16 cellular contexts compared by ENCODE assay signal in the genomic region with DNA sequence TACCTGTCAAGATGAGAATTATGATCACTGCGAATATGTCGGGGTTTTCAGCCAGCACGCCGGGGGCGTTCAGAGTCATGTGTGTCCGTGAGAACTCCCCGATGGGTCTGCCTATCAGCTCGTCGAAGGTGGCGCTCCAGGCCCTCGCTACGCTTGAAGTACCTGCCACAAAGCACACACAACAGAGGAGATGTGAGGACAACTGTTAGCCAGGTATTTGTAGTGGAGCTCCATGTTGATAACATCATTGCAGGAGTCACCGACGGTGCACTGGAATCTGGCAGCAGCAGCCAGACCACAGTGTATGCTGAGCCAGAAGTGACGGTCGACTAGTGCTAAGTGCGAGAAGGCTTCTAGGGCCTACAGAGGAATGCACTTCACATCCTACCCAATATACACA.
DNase-seq lines count a peak whose midpoint lies in the region; FAIRE-seq and TF ChIP-seq lines count a peak whose summit lies in the region.
"Had no signal": no experiment of that assay in that cellular context is flagged by ENCODE, and none has a peak within 500 bp of the region (broad histone marks: within the 10 kb centered on the region; RNA-seq: fewer than 3 reads in every experiment).

No MANE protein-coding gene starts in this region.

- no peaks in the 10 kb centered on the region for H3K9me3 ChIP-seq in astrocyte (ENCODE audit: insufficient read depth, low read depth, low read length)
- peaks cover 2% of the 10 kb centered on the region for H3K9me3 ChIP-seq in trophoblast cell (ENCODE audit: insufficient read depth, low read depth, low read length)
- H3K9me3 ChIP-seq: BLaER1 had no signal

- H3K4me2 ChIP-seq in astrocyte (ENCODE audit: low read length) (no peak overlapping the region), trophoblast cell (ENCODE audit: low read length) (no peak overlapping the region)
- H3K4me2 ChIP-seq: BLaER1, KMS-11 had no signal

- no peaks in the 10 kb centered on the region for H3K27me3 Mint-ChIP-seq in astrocyte (ENCODE audit: low read depth, unreplicated experiment)

- H3K27me3 ChIP-seq in astrocyte (ENCODE audit: insufficient read depth, low read length) (no peaks in the 10 kb centered on the region), trophoblast cell (ENCODE audit: insufficient read depth, low read length) (no peaks in the 10 kb centered on the region)
- H3K27me3 ChIP-seq: BLaER1 had no signal

- FAIRE-seq in astrocyte (lab: Jason Lieb, UNC), result no peak

- H2BK5ac ChIP-seq in trophoblast cell (ENCODE audit: low read depth, low read length, poor library complexity), result peak overlapping the region; percentile 41

- no peak overlapping the region for H3K14ac ChIP-seq in trophoblast cell (ENCODE audit: low read length)

- H2AK5ac ChIP-seq in trophoblast cell (ENCODE audit: low read length), result no peak overlapping the region

- H3K18ac ChIP-seq in trophoblast cell (ENCODE audit: low read length), result no peak overlapping the region

- no peak overlapping the region for H4K12ac ChIP-seq in trophoblast cell (ENCODE audit: low read depth, low read length)

- H3K27ac ChIP-seq in astrocyte (ENCODE audit: low read depth, low read length) (peak overlapping the region; percentile 13), trophoblast cell (ENCODE audit: low read depth, low read length) (peak overlapping the region; percentile 68)
- H3K27ac ChIP-seq: BLaER1, KMS-11 had no signal

- H3K23ac ChIP-seq in trophoblast cell (ENCODE audit: low read length), result no peak overlapping the region

- H3K4ac ChIP-seq in trophoblast cell (ENCODE audit: low read depth, low read length), result no peak overlapping the region

- H2AFZ ChIP-seq in astrocyte (ENCODE audit: low read depth, low read length), result no peak overlapping the region
- no peak overlapping the region for H2AFZ ChIP-seq in trophoblast cell (ENCODE audit: insufficient read depth, low read length, poor library complexity)

- peaks cover 48% of the 10 kb centered on the region for H3K36me3 Mint-ChIP-seq in astrocyte (ENCODE audit: low read depth, unreplicated experiment)

- no peak overlapping the region for H2BK12ac ChIP-seq in trophoblast cell (ENCODE audit: low read length)

- H3K79me2 ChIP-seq in astrocyte (ENCODE audit: insufficient read depth, low read length) (peaks cover 60% of the 10 kb centered on the region), trophoblast cell (ENCODE audit: control insufficient read depth, insufficient read depth, low read length, poor library complexity) (peaks cover 1% of the 10 kb centered on the region)

- H3K9me3 Mint-ChIP-seq in astrocyte (ENCODE audit: unreplicated experiment), result no peaks in the 10 kb centered on the region

- H3K9ac ChIP-seq in astrocyte (ENCODE audit: low read length) (no peak overlapping the region), trophoblast cell (ENCODE audit: low read length) (no peak overlapping the region)
- H3K9ac ChIP-seq: BLaER1, KMS-11 had no signal

- DNase-seq in EH (ENCODE audit: low read depth) (peak; percentile 15), astrocyte (ENCODE audit: low read depth) (peak; percentile 75), islet precursor cell (peak; percentile 75), trophoblast cell (peak; percentile 80 to 86), NCI-H2081 treated with DMSO at 0.1 percent for 48 hours (lab: John Stamatoyannopoulos, UW) (no peak), RKO (ENCODE audit: low spot score) (no peak), globus pallidus (ENCODE audit: low spot score) (no peak)
- DNase-seq: DMS 273 treated with DMSO at 0.1 percent for 48 hours, H7, NCI-H1092 treated with DMSO at 0.1 percent for 48 hours, NCI-H1694 treated with DMSO at 0.1 percent for 48 hours, NCI-H2171, NCI-H510A, NCI-H82 had no signal

- WGBS in trophoblast cell (ENCODE audit: extremely low coverage, insufficient coverage, insufficient read length), result no CpG with 5 or more reads among the region's 17 CpGs

- H3K4me1 ChIP-seq in astrocyte (ENCODE audit: insufficient read depth, low read length), result no peaks in the 10 kb centered on the region
- H3K4me1 ChIP-seq in trophoblast cell (ENCODE audit: control insufficient read depth in 1 of 2, insufficient read depth in 2 of 2, low read length in 2 of 2), result peaks cover 20 to 21% of the 10 kb centered on the region in 2 experiments

- peak overlapping the region; percentile 38 for H4K91ac ChIP-seq in trophoblast cell (ENCODE audit: low read depth, low read length)

- peak overlapping the region; percentile 94 for H3K27ac Mint-ChIP-seq in astrocyte (ENCODE audit: unreplicated experiment)

- peaks cover 30% of the 10 kb centered on the region for H4K20me1 ChIP-seq in astrocyte (ENCODE audit: insufficient read depth, low read length)

- H3K79me1 ChIP-seq in trophoblast cell (ENCODE audit: low read length), result peaks cover 7% of the 10 kb centered on the region

- H3K4me3 Mint-ChIP-seq in astrocyte (ENCODE audit: unreplicated experiment), result no peak overlapping the region

- no peak overlapping the region for H4K8ac ChIP-seq in trophoblast cell (ENCODE audit: low read depth, low read length)

- TF ChIP-seq CTCF in astrocyte (IDR thresholded peaks at IDR 0.05; ENCODE audit: insufficient read depth, low read depth, low read length), result no peak

- H2BK120ac ChIP-seq in trophoblast cell (ENCODE audit: insufficient read depth, low read length, poor library complexity), result peak overlapping the region; percentile 9

- H3K4me3 ChIP-seq in astrocyte (ENCODE audit: insufficient read depth, low read depth, low read length), result no peak overlapping the region
- no peak overlapping the region for H3K4me3 ChIP-seq in trophoblast cell (ENCODE audit: low read depth, low read length)
- H3K4me3 ChIP-seq: BLaER1 had no signal

- H3K36me3 ChIP-seq in astrocyte (ENCODE audit: insufficient read depth, low read length) (peaks cover 53% of the 10 kb centered on the region), trophoblast cell (ENCODE audit: control insufficient read depth in 1 of 2, insufficient read depth in 2 of 2, low read length in 2 of 2) (peaks cover 22 to 33% of the 10 kb centered on the region in 2 experiments)

- H3K4me1 Mint-ChIP-seq in astrocyte (ENCODE audit: low read depth, unreplicated experiment), result peaks cover 23% of the 10 kb centered on the region

Comparison
In these comparisons a context has a peak if more than half of its experiments do, and no peak if none do; other contexts are left out.
1. DNase-seq: peak in EH (single experiment), astrocyte (single experiment), islet precursor cell (single experiment) and trophoblast cell (2 of 2); none in NCI-H2081 treated with DMSO at 0.1 percent for 48 hours (single experiment), RKO (single experiment) and globus pallidus (single experiment).